In the genomic region with DNA sequence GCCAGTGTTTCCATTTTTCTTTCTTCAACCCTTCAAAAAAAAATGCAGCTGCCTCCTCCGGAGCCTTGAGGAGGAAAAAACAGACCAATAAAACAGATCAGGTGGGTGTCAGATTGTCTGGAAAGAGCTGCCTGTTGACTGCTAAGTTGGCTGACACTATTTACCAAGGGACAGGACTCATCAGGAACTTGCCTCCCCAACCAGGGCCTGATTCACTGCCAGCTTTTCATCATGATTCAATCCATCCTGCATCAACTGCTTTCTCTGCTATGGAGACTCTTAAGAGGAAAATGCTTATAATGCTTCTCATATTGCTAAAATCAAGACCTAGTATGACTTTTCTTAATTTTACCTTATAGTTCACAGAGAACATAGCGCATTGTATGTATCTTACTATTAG, we compare ENCODE assay signal across 1 cellular context.
TF ChIP-seq lines count a peak whose summit lies in the region.

No MANE protein-coding gene starts in this region.

TF ChIP-seq in K562, 482 proteins besides CTCF, POLR2A, EP300 and RAD21 (continued from another document):
- TF ChIP-seq, protein P1, sequence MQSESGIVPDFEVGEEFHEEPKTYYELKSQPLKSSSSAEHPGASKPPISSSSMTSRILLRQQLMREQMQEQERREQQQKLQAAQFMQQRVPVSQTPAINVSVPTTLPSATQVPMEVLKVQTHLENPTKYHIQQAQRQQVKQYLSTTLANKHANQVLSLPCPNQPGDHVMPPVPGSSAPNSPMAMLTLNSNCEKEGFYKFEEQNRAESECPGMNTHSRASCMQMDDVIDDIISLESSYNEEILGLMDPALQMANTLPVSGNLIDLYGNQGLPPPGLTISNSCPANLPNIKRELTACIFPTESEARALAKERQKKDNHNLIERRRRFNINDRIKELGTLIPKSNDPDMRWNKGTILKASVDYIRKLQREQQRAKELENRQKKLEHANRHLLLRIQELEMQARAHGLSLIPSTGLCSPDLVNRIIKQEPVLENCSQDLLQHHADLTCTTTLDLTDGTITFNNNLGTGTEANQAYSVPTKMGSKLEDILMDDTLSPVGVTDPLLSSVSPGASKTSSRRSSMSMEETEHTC (IDR thresholded peaks at IDR 0.05), result no peak
- TF ChIP-seq HDAC3 (IDR thresholded peaks at IDR 0.05; ENCODE audit: borderline replicate concordance, partially characterized antibody) (no peak), MXI1 (IDR thresholded peaks at IDR 0.05; ENCODE audit: low read depth, low read length) (no peak), NCOA2 (IDR thresholded peaks at IDR 0.05; ENCODE audit: partially characterized antibody in 2 of 2) (no peak), SNRNP70 (optimal IDR thresholded peaks at IDR 0.05; ENCODE audit: low read depth, low read length) (no peak), ESRRB (CRISPR knock-in tag; IDR thresholded peaks at IDR 0.05; ENCODE audit: borderline replicate concordance) (no peak), NCOA4 (IDR thresholded peaks at IDR 0.05; ENCODE audit: partially characterized antibody) (no peak)
- TF ChIP-seq, protein P2, sequence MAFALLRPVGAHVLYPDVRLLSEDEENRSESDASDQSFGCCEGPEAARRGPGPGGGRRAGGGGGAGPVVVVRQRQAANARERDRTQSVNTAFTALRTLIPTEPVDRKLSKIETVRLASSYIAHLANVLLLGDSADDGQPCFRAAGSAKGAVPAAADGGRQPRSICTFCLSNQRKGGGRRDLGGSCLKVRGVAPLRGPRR (CRISPR knock-in tag; IDR thresholded peaks at IDR 0.05), result no peak
- TF ChIP-seq, protein P3, sequence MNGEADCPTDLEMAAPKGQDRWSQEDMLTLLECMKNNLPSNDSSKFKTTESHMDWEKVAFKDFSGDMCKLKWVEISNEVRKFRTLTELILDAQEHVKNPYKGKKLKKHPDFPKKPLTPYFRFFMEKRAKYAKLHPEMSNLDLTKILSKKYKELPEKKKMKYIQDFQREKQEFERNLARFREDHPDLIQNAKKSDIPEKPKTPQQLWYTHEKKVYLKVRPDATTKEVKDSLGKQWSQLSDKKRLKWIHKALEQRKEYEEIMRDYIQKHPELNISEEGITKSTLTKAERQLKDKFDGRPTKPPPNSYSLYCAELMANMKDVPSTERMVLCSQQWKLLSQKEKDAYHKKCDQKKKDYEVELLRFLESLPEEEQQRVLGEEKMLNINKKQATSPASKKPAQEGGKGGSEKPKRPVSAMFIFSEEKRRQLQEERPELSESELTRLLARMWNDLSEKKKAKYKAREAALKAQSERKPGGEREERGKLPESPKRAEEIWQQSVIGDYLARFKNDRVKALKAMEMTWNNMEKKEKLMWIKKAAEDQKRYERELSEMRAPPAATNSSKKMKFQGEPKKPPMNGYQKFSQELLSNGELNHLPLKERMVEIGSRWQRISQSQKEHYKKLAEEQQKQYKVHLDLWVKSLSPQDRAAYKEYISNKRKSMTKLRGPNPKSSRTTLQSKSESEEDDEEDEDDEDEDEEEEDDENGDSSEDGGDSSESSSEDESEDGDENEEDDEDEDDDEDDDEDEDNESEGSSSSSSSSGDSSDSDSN (IDR thresholded peaks at IDR 0.05; ENCODE audit: borderline replicate concordance in 1 of 2, low read depth in 2 of 2, low read length in 2 of 2), result no peak
- TF ChIP-seq, protein P4, sequence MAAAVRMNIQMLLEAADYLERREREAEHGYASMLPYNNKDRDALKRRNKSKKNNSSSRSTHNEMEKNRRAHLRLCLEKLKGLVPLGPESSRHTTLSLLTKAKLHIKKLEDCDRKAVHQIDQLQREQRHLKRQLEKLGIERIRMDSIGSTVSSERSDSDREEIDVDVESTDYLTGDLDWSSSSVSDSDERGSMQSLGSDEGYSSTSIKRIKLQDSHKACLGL (CRISPR knock-in tag; IDR thresholded peaks at IDR 0.05; ENCODE audit: borderline replicate concordance, poor library complexity, severe bottlenecking), result no peak
